21 cellular contexts compared by ENCODE assay signal in genomic region chr20:20875716-20876115, GRCh38.
DNase-seq lines count a peak whose midpoint lies in the region; ATAC-seq, FAIRE-seq and TF ChIP-seq lines count a peak whose summit lies in the region.
"Had no signal": no experiment of that assay in that cellular context is flagged by ENCODE, and none has a peak within 500 bp of the region (broad histone marks: within the 10 kb centered on the region; RNA-seq: fewer than 3 reads in every experiment).

No MANE protein-coding gene starts in this region.

- H2AFZ ChIP-seq in GM23338, result peak overlapping the region; percentile 80
- H2AFZ ChIP-seq in H1 (ENCODE audit: low read length), result peak overlapping the region; percentile 86; the same call in 1 of the 2 replicates
- H2AFZ ChIP-seq in neural progenitor cell (replicated peaks), result peak overlapping the region; percentile 55

- H3K4ac ChIP-seq in H1 (replicated peaks; ENCODE audit: insufficient read length, low read depth, low read length), result no peak overlapping the region

- H3K14ac ChIP-seq in H1 (ENCODE audit: insufficient read length), result no peak overlapping the region

- no peak for TF ChIP-seq EP300 in H1 (IDR thresholded peaks at IDR 0.05; ENCODE audit: borderline replicate concordance in 1 of 2, low read depth in 2 of 2, low read length in 2 of 2)

- H3K36me3 Mint-ChIP-seq in GM23338 (ENCODE audit: low read depth) (no peaks in the 10 kb centered on the region), neural progenitor cell (no peaks in the 10 kb centered on the region), WTC11 (no peaks in the 10 kb centered on the region)
- H3K36me3 Mint-ChIP-seq: CD8-positive, alpha-beta T cell had no signal

- no peaks in the 10 kb centered on the region for H3K23me2 ChIP-seq in H1 (ENCODE audit: low read depth, low read length)

- H3K9ac ChIP-seq in H1 (replicated peaks in 1 of 4; ENCODE audit: extremely low read depth in 1 of 4, low read depth in 3 of 4, low read length in 3 of 4) (no peak overlapping the region), neural progenitor cell (no peak overlapping the region)
- H3K9ac ChIP-seq: BLaER1 treated with 17β-estradiol and CSF1 and Interleukin-3, amounts not matched to agents 10 nM and 100 nM had no signal

- no peak for TF ChIP-seq RAD21 in H1 (IDR thresholded peaks at IDR 0.05 in 1 of 2, conservative IDR thresholded peaks at IDR 0.05 in 1 of 2; ENCODE audit: low read depth in 2 of 2, low read length in 2 of 2)

- CTCF ChIA-PET in H1 (lab: Charles Lee; ENCODE audit: partially characterized antibody), result interaction anchor here (0.7 to 3.8 kb wide), 7 partner anchors 11 to 360 kb away, joined by 3 to 33 read pairs (median 4); no protein-coding TSS in a partner anchor
- CTCF ChIA-PET in WTC11 (lab: Charles Lee), result interaction anchor here (0.6 to 1.4 kb wide), 3 partner anchors 15 to 161 kb away, joined by 3 to 4 read pairs (median 4); no protein-coding TSS in a partner anchor

- H3K4me1 ChIP-seq in GM23338 (ENCODE audit: insufficient read depth) (no peaks in the 10 kb centered on the region), H1 (replicated peaks in 1 of 4; ENCODE audit: control insufficient read depth in 3 of 4, insufficient read depth in 4 of 4, low read length in 3 of 4) (no peaks in the 10 kb centered on the region), neural progenitor cell (peaks cover 6% of the 10 kb centered on the region)
- H3K4me1 ChIP-seq: A549; BLaER1 treated with 17β-estradiol and CSF1 and Interleukin-3, amounts not matched to agents 10 nM and 100 nM; Caco-2 had no signal

- peak; percentile 36 for FAIRE-seq in H1 (lab: Jason Lieb, UNC)
- FAIRE-seq: A549, D721Med, G401.6, GM12891, GM19239 had no signal

- H3K9me3 ChIP-seq in H1 (ENCODE audit: insufficient read depth in 2 of 2, low read depth in 1 of 2, low read length in 1 of 2) (no peaks in the 10 kb centered on the region), neural progenitor cell (ENCODE audit: low read depth) (no peaks in the 10 kb centered on the region)
- H3K9me3 ChIP-seq: A549; BLaER1 treated with 17β-estradiol and CSF1 and Interleukin-3, amounts not matched to agents 10 nM and 100 nM; Caco-2 had no signal

- H3K36me3 ChIP-seq in GM23338 (ENCODE audit: insufficient read depth), result no peaks in the 10 kb centered on the region
- no peaks in the 10 kb centered on the region for H3K36me3 ChIP-seq in H1 (ENCODE audit: control insufficient read depth in 2 of 4, insufficient read depth in 4 of 4, low read length in 3 of 4)
- no peaks in the 10 kb centered on the region for H3K36me3 ChIP-seq in neural progenitor cell
- H3K36me3 ChIP-seq: BLaER1 treated with 17β-estradiol and CSF1 and Interleukin-3, amounts not matched to agents 10 nM and 100 nM had no signal

- 85% methylated on average over 7 of the region's 7 CpGs; no CpG with 5 or more reads in 1 of the 2 experiments for WGBS in H1 (ENCODE audit: extremely low coverage in 1 of 2, insufficient coverage in 1 of 2, insufficient read length in 1 of 2, insufficient replicate concordance in 2 of 2, low coverage in 1 of 2, low lambda C conversion rate in 2 of 2, missing lambda C conversion rate in 1 of 2), 2 experiments

- no peak overlapping the region for H3K4me2 ChIP-seq in GM23338
- H3K4me2 ChIP-seq in H1 (ENCODE audit: insufficient read depth in 1 of 2, low read depth in 2 of 2, low read length in 2 of 2), result no peak overlapping the region
- no peak overlapping the region for H3K4me2 ChIP-seq in neural progenitor cell
- H3K4me2 ChIP-seq: A549; BLaER1 treated with 17β-estradiol and CSF1 and Interleukin-3, amounts not matched to agents 10 nM and 100 nM had no signal

- no peak overlapping the region for H3K23ac ChIP-seq in H1 (ENCODE audit: insufficient read length)

- H3K27me3 Mint-ChIP-seq in GM23338 (ENCODE audit: insufficient read depth, low read depth, poor library complexity) (peaks cover 2% of the 10 kb centered on the region), neural progenitor cell (ENCODE audit: insufficient read depth, low read depth) (peaks cover 24% of the 10 kb centered on the region), WTC11 (ENCODE audit: low read depth) (no peaks in the 10 kb centered on the region)

- no peak overlapping the region for H2BK5ac ChIP-seq in H1 (ENCODE audit: low read depth, low read length)

- ATAC-seq in GM23338 (no peak), WTC11 (no peak)
- ATAC-seq: A549; CD8-positive, alpha-beta T cell had no signal

- H2AK5ac ChIP-seq in H1 (ENCODE audit: low read depth, low read length), result no peak overlapping the region

- no peak overlapping the region for H3K18ac ChIP-seq in H1 (ENCODE audit: extremely low read depth, low read length)

- H3K56ac ChIP-seq in H1 (replicated peaks; ENCODE audit: insufficient read length, low read depth, low read length), result no peak overlapping the region

- H3K4me1 Mint-ChIP-seq in GM23338 (no peaks in the 10 kb centered on the region), neural progenitor cell (no peaks in the 10 kb centered on the region), WTC11 (no peaks in the 10 kb centered on the region)
- H3K4me1 Mint-ChIP-seq: B cell had no signal

- H2BK20ac ChIP-seq in H1 (ENCODE audit: low read length), result no peak overlapping the region

- H3K79me2 ChIP-seq in GM23338 (replicated peaks; ENCODE audit: insufficient read depth) (no peaks in the 10 kb centered on the region), H1 (ENCODE audit: control insufficient read depth in 1 of 2, insufficient read depth in 2 of 2, low read length in 2 of 2) (no peaks in the 10 kb centered on the region), neural progenitor cell (ENCODE audit: low read depth) (no peaks in the 10 kb centered on the region)

- no peak overlapping the region for H2BK120ac ChIP-seq in H1 (replicated peaks; ENCODE audit: low read depth, low read length)

- H4K5ac ChIP-seq in H1 (ENCODE audit: insufficient read length, low read depth, low read length), result no peak overlapping the region

- DNase-seq in GM23338 (ENCODE audit: low spot score), result no peak
- DNase-seq in H1 (ENCODE audit: low read depth in 1 of 2, low spot score in 2 of 2), result no peak
- DNase-seq in neural progenitor cell (ENCODE audit: low spot score), result no peak
- no peak for DNase-seq in WTC11 (ENCODE audit: low spot score)
- no peak for DNase-seq in cortex of kidney (lab: John Stamatoyannopoulos, UW)
- DNase-seq: AML-193; Caco-2; Calu3; CD4-positive, alpha-beta T cell; CD8-positive, alpha-beta T cell; DMS79 treated with DMSO at 0.1 percent for 48 hours; GF-D8 had no signal

- H3K27ac Mint-ChIP-seq in GM23338, result no peak overlapping the region
- no peak overlapping the region for H3K27ac Mint-ChIP-seq in neural progenitor cell
- no peak overlapping the region for H3K27ac Mint-ChIP-seq in WTC11
- H3K27ac Mint-ChIP-seq: B cell; CD4-positive, alpha-beta T cell; CD8-positive, alpha-beta T cell had no signal

- H4K20me1 ChIP-seq in GM23338 (replicated peaks; ENCODE audit: insufficient read depth), result no peaks in the 10 kb centered on the region
- no peaks in the 10 kb centered on the region for H4K20me1 ChIP-seq in H1 (replicated peaks in 1 of 2; ENCODE audit: control insufficient read depth in 1 of 2, insufficient read depth in 2 of 2, low read length in 2 of 2)
- no peaks in the 10 kb centered on the region for H4K20me1 ChIP-seq in neural progenitor cell (ENCODE audit: low read depth)
- H4K20me1 ChIP-seq: BLaER1 treated with 17β-estradiol and CSF1 and Interleukin-3, amounts not matched to agents 10 nM and 100 nM had no signal

- H3K27ac ChIP-seq in GM23338 (ENCODE audit: low read depth) (no peak overlapping the region), H1 (ENCODE audit: low read depth, low read length) (no peak overlapping the region), neural progenitor cell (no peak overlapping the region)
- H3K27ac ChIP-seq: 22Rv1; A549; BLaER1 treated with 17β-estradiol and CSF1 and Interleukin-3, amounts not matched to agents 10 nM and 100 nM; C4-2B had no signal

- no peak overlapping the region for H2BK15ac ChIP-seq in H1 (ENCODE audit: low read length)

- POLR2A ChIA-PET in H1 (lab: Charles Lee; ENCODE audit: partially characterized antibody), result no interaction called here
- POLR2A ChIA-PET in WTC11 (lab: Charles Lee), result interaction anchor here (0.7 kb wide), 1 partner anchor 813 kb away, joined by 3 read pairs; no protein-coding TSS in a partner anchor

- H3K9me3 Mint-ChIP-seq in GM23338 (no peaks in the 10 kb centered on the region), neural progenitor cell (peaks cover 3% of the 10 kb centered on the region), WTC11 (0 out of 2 replicates have a peak, but pooled peaks cover 4% of the 10 kb centered on the region)
- H3K9me3 Mint-ChIP-seq: CD4-positive, alpha-beta T cell; CD8-positive, alpha-beta T cell had no signal

- no peaks in the 10 kb centered on the region for H3K27me3 ChIP-seq in GM23338 (ENCODE audit: insufficient read depth)
- no peaks in the 10 kb centered on the region for H3K27me3 ChIP-seq in H1 (replicated peaks in 1 of 4; ENCODE audit: control insufficient read depth in 3 of 4, extremely low read depth in 1 of 4, insufficient read depth in 3 of 4, low read length in 3 of 4)
- H3K27me3 ChIP-seq in neural progenitor cell, result no peaks in the 10 kb centered on the region
- H3K27me3 ChIP-seq: BLaER1 treated with 17β-estradiol and CSF1 and Interleukin-3, amounts not matched to agents 10 nM and 100 nM had no signal

- peaks cover 7% of the 10 kb centered on the region for H3K9me2 ChIP-seq in GM23338 (ENCODE audit: insufficient read depth)

- H3F3A ChIP-seq in GM23338 (replicated peaks; ENCODE audit: low read depth) (no peaks in the 10 kb centered on the region), neural progenitor cell (ENCODE audit: low read depth) (no peaks in the 10 kb centered on the region)

- no peak for TF ChIP-seq CTCF in GM23338 (conservative IDR thresholded peaks at IDR 0.05; ENCODE audit: low read depth in 2 of 2)
- no peak for TF ChIP-seq CTCF in H1 (IDR thresholded peaks at IDR 0.05; ENCODE audit: control extremely low read depth in 1 of 3, insufficient read depth in 1 of 3, low read depth in 1 of 3, low read length in 3 of 3)
- no peak for TF ChIP-seq CTCF in neural progenitor cell (IDR thresholded peaks at IDR 0.05)
- TF ChIP-seq CTCF in WTC11 (IDR thresholded peaks at IDR 0.05), result no peak

- H4K91ac ChIP-seq in H1 (replicated peaks; ENCODE audit: insufficient read length, low read length), result no peak overlapping the region

- H3K79me1 ChIP-seq in H1 (ENCODE audit: low read depth, low read length), result no peaks in the 10 kb centered on the region

- H3K4me3 ChIP-seq in GM23338 (no peak overlapping the region), H1 (ENCODE audit: extremely low read depth in 1 of 4, insufficient read depth in 2 of 4, low read depth in 3 of 4, low read length in 4 of 4) (no peak overlapping the region), neural progenitor cell (no peak overlapping the region)
- H3K4me3 ChIP-seq: A549; BLaER1 treated with 17β-estradiol and CSF1 and Interleukin-3, amounts not matched to agents 10 nM and 100 nM had no signal

- H4K8ac ChIP-seq in H1 (ENCODE audit: extremely low read depth, insufficient read depth, low read length), result no peak overlapping the region

- TF ChIP-seq POLR2A in H1 (IDR thresholded peaks at IDR 0.05; ENCODE audit: control extremely low read depth in 1 of 2, low read depth in 2 of 2, low read length in 2 of 2), result no peak

- H3K4me3 Mint-ChIP-seq in GM23338 (no peak overlapping the region), neural progenitor cell (no peak overlapping the region), WTC11 (no peak overlapping the region)
- H3K4me3 Mint-ChIP-seq: B cell; CD4-positive, alpha-beta T cell; CD8-positive, alpha-beta T cell had no signal

- no peak overlapping the region for H2BK12ac ChIP-seq in H1 (ENCODE audit: low read depth, low read length)
